8 cellular contexts compared by ENCODE assay signal in the genomic region with DNA sequence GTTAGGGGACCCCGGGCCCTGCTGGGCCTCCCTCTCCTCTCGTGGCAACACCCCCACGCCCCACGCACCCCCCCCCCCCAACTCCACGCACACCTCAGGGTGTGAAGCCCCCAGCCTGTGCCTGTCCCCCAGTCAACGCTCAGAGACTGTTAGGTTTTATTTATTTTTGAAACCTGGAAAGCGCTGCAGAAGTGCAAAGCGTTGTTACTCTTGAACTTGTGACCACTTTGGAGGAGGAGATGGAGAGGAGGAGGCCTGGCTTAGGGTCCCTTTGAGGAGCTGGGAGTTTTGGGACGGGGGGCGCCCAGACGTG. TPM values are rescaled to one million over a fixed set of nuclear protein-coding genes. Genes with fewer than 3 reads are reported as not detected.
DNase-seq lines count a peak whose midpoint lies in the region; ATAC-seq and TF ChIP-seq lines count a peak whose summit lies in the region.

No MANE protein-coding gene starts in this region.

- peak overlapping the region; percentile 88 for H3K27ac ChIP-seq in OCI-LY7 (ENCODE audit: low read depth, low read length, poor library complexity, severe bottlenecking)

- no peaks in the 10 kb centered on the region for H4K20me1 ChIP-seq in OCI-LY7 (ENCODE audit: insufficient read depth, low read length)

- no peak for ATAC-seq in HG02588 (IDR thresholded peaks at IDR 0.05; ENCODE audit: unreplicated experiment)

- CTCF ChIA-PET in OCI-LY7 (lab: Charles Lee; ENCODE audit: unreplicated experiment): interaction anchor here (0.5 to 1.1 kb wide), 3 partner anchors 22 to 867 kb away, joined by 3 to 4 read pairs (median 4); no protein-coding TSS in a partner anchor

- H3K4me3 Mint-ChIP-seq in CD14-positive monocyte (peak overlapping the region; percentile 92 to 98), endothelial cell (ENCODE audit: unreplicated experiment) (peak overlapping the region; percentile 97), nephron (peak overlapping the region; percentile 90 to 91 (median 90))

- H3K36me3 ChIP-seq in OCI-LY7 (ENCODE audit: insufficient read depth, low read length): no peaks in the 10 kb centered on the region

- POLR2A ChIA-PET in OCI-LY7 (lab: Charles Lee): interaction anchor here (0.6 to 4.9 kb wide), 3 partner anchors 10 to 200 kb away, joined by 3 to 18 read pairs (median 4); no protein-coding TSS in a partner anchor

- TF ChIP-seq CTCF in CD14-positive monocyte (IDR thresholded peaks at IDR 0.05) (no peak), OCI-LY7 (conservative IDR thresholded peaks at IDR 0.05; ENCODE audit: low read length) (no peak), endothelial cell (IDR thresholded peaks at IDR 0.05; ENCODE audit: unreplicated experiment) (no peak), nephron (IDR thresholded peaks at IDR 0.05; ENCODE audit: unreplicated experiment in 3 of 3) (no peak)

- H3K4me2 ChIP-seq in OCI-LY7 (ENCODE audit: low read length): peak overlapping the region; percentile 99

- peak overlapping the region; percentile 72 for H3K4me3 ChIP-seq in OCI-LY7 (ENCODE audit: low read depth, low read length, poor library complexity, severe bottlenecking)

- H3K27ac Mint-ChIP-seq in CD14-positive monocyte (peak overlapping the region; percentile 59 to 99 (median 93)), endothelial cell (ENCODE audit: unreplicated experiment) (peak overlapping the region; percentile 80), nephron (peak overlapping the region in 2 of 3 experiments; percentile 37 to 71)

- H3K4me1 Mint-ChIP-seq in CD14-positive monocyte (peaks cover 69% of the 10 kb centered on the region), endothelial cell (ENCODE audit: unreplicated experiment) (peaks cover 44% of the 10 kb centered on the region), nephron (peaks cover 28% of the 10 kb centered on the region)

- no TSS peak for BruUV-seq in OCI-LY7 (replicated peaks; lab: Mats Ljungman, UMichigan)

- peaks cover 0 to 5% (median 3%) of the 10 kb centered on the region in 3 donors for H3K27me3 Mint-ChIP-seq in CD14-positive monocyte (ENCODE audit: low read depth in 3 of 3)
- H3K27me3 Mint-ChIP-seq in endothelial cell (ENCODE audit: unreplicated experiment): peaks cover 7% of the 10 kb centered on the region
- peaks cover 12% of the 10 kb centered on the region for H3K27me3 Mint-ChIP-seq in nephron (ENCODE audit: low read depth)

- H3K4me1 ChIP-seq in OCI-LY7 (ENCODE audit: insufficient read depth, low read length, poor library complexity, severe bottlenecking): peaks cover 67% of the 10 kb centered on the region

- H3K9me2 ChIP-seq in OCI-LY7 (ENCODE audit: insufficient read depth, low read length): no peaks in the 10 kb centered on the region

- peaks cover 19% of the 10 kb centered on the region; the same call in 1 of the 2 replicates for H3K79me2 ChIP-seq in OCI-LY7 (ENCODE audit: insufficient read depth, low read depth, low read length)

- H2AFZ ChIP-seq in OCI-LY7 (ENCODE audit: low read length): no peak overlapping the region

- H3K36me3 Mint-ChIP-seq in CD14-positive monocyte: peaks cover 17 to 24% of the 10 kb centered on the region in 2 donors
- peaks cover 5% of the 10 kb centered on the region for H3K36me3 Mint-ChIP-seq in endothelial cell (ENCODE audit: low read depth, unreplicated experiment)
- H3K36me3 Mint-ChIP-seq in nephron (ENCODE audit: low read depth): no peaks in the 10 kb centered on the region

- H3K9me3 Mint-ChIP-seq in CD14-positive monocyte: peaks cover 0 to 1% (median 0%) of the 10 kb centered on the region in 7 donors
- no peaks in the 10 kb centered on the region for H3K9me3 Mint-ChIP-seq in endothelial cell (ENCODE audit: unreplicated experiment)
- no peaks in the 10 kb centered on the region for H3K9me3 Mint-ChIP-seq in nephron

- intact Hi-C loops in CD14-positive monocyte (cut with micrococcal nuclease) (loop anchor here in 1 of 2 donors (5.0 kb wide), 3 partner anchors 59 to 324 kb away; a partner anchor contains a TSS), OCI-LY7 (cut with micrococcal nuclease; ENCODE audit: unreplicated experiment) (loop anchor here (5.0 kb wide), 4 partner anchors 79 to 854 kb away; a partner anchor contains a TSS)

- H3K9me3 ChIP-seq in OCI-LY7 (ENCODE audit: low read length): 0 out of 2 replicates have a peak, but pooled peaks cover 5% of the 10 kb centered on the region

- DNase-seq in CD14-positive monocyte (ENCODE audit: low spot score) (no peak), OCI-LY7 (ENCODE audit: low spot score) (no peak), endothelial cell (ENCODE audit: low spot score) (no peak), C1 segment of cervical spinal cord (lab: John Stamatoyannopoulos, UW) (no peak), NCI-H510A (lab: John Stamatoyannopoulos, UW) (no peak), NCI-H446 treated with DMSO at 0.1 percent for 48 hours (lab: John Stamatoyannopoulos, UW) (no peak)

RNA-seq across cellular contexts. Expression of a gene that starts 0.9 kb away (rescaled TPM):
- 10 to 100 TPM; 21.8 to 21.9 TPM for polyA plus RNA-seq in CD14-positive monocyte
- total RNA-seq in OCI-LY7 (2014; rRNA removed; shearing (Covaris generic)): 15.9 and 20.4 TPM in 2 replicates
- total RNA-seq in OCI-LY7 (2022): 17.0 and 17.1 TPM in 2 replicates
- 13.4 TPM for total RNA-seq in endothelial cell (ENCODE audit: unreplicated experiment)

RNA-seq across cellular contexts. Expression of a gene that starts 54.8 kb away (rescaled TPM):
- 1 to 10 TPM; 1.8 to 2.0 TPM for polyA plus RNA-seq in CD14-positive monocyte
- total RNA-seq in OCI-LY7 (2014; rRNA removed; shearing (Covaris generic)): 47.7 and 53.4 TPM in 2 replicates
- 44.3 and 49.2 TPM in 2 replicates for total RNA-seq in OCI-LY7 (2022)
- total RNA-seq in endothelial cell (ENCODE audit: unreplicated experiment): 54.0 TPM
